In the genomic region with DNA sequence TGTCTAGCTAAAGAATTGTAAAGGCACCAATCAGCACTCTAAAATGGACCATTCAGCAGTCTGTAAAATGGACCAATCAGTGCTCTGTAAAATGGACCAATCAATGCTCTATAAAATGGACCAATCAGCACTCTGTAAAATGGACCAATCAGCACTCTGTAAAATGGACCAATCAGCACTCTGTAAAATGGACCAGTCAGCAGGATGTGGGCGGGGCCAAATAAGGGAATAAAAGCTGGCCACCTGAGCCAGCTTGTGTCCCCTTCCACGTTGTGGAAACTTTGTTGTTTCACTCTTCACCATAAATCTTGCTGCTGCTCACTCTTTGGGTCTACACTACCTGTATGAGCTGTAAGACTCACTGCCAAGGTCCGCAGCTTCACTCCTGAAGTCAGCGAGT, we compare ENCODE assay signal across 3 cellular contexts.
A peak's percentile ranks its signal among the peaks of the same experiment; 100 is the strongest.
TF ChIP-seq lines count a peak whose summit lies in the region.

No MANE protein-coding gene starts in this region.

TF ChIP-seq in A549, 52 proteins besides CTCF, POLR2A, EP300 and RAD21:
- peak; percentile 82 for TF ChIP-seq MAFK (IDR thresholded peaks at IDR 0.05; ENCODE audit: partially characterized antibody)
TF ChIP-seq in A549: peak in this region for 1; not testable (repeated sequence) for 51.

TF ChIP-seq in K562, 482 proteins besides CTCF, POLR2A, EP300 and RAD21:
- TF ChIP-seq ZNF316 (IDR thresholded peaks at IDR 0.05) (peak; percentile 89), C11orf30 (IDR thresholded peaks at IDR 0.05; ENCODE audit: low read depth) (peak; percentile 71), MAFF (IDR thresholded peaks at IDR 0.05; ENCODE audit: low read length) (peak; percentile 8; the same call in 1 of the 2 replicates), MAFG (tag; conservative IDR thresholded peaks at IDR 0.05) (peak; percentile 48)

TF ChIP-seq in HepG2, 621 proteins besides CTCF, POLR2A, EP300 and RAD21:
- TF ChIP-seq MAFF (IDR thresholded peaks at IDR 0.05; ENCODE audit: low read depth, low read length), result peak; percentile 47
- TF ChIP-seq NFYC (CRISPR knock-in tag; IDR thresholded peaks at IDR 0.05), result peak; percentile 16; the same call in 1 of the 2 replicates
- 0 out of 2 replicates have a peak, but pooled peaks have one; percentile 13 for TF ChIP-seq NFYB (CRISPR knock-in tag; IDR thresholded peaks at IDR 0.05)
TF ChIP-seq in HepG2: peak in this region for 3; not testable (repeated sequence) for 618.
